Comparison of ENCODE assay signal across 1 cellular context in the genomic region with DNA sequence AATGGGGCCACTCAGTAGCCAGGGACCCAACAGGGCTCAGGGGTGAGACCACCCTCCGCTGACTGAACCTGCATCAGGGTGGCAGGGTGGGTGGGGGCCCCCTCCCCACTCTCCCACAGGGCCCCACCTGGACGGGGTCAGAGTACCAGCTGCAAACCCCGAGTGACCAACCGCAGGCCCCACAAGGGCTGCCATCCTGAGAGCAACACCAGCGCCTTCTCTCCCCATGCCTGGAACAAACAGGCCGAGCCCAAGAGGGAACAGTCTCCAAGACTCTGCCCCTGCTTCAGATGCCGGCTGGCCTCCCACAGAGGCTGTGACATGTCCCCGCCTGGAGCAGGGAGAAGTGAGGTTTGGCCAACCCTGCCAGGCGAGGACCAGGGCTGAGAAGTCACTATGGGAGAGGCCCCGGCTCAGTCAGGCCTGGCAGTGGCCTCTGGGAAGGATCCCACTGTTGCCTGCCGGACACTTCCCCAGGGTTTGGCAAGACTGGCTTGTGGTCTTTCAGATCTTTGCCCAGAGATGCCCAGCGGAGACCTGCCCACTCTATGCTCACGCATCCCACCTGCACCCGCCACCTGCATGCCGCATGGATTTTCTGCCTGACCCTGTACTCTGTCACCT.
TF ChIP-seq lines count a peak whose summit lies in the region.

No MANE protein-coding gene starts in this region.

TF ChIP-seq in HCT116, 20 proteins besides CTCF, POLR2A, EP300 and RAD21:
- TF ChIP-seq ZFX (IDR thresholded peaks at IDR 0.05) (no peak), ELF1 (IDR thresholded peaks at IDR 0.05; ENCODE audit: borderline replicate concordance, low read depth) (no peak)
TF ChIP-seq in HCT116: peak in this region for 0.
